9 cellular contexts compared by ENCODE assay signal in genomic region chr22:46547883-46548244, GRCh38. TPM values are rescaled to one million over a fixed set of nuclear protein-coding genes. Genes with fewer than 3 reads are reported as not detected.
DNase-seq lines count a peak whose midpoint lies in the region; ATAC-seq, FAIRE-seq and TF ChIP-seq lines count a peak whose summit lies in the region.
"Had no signal": no experiment of that assay in that cellular context is flagged by ENCODE, and none has a peak within 500 bp of the region (broad histone marks: within the 10 kb centered on the region; RNA-seq: fewer than 3 reads in every experiment).

No MANE protein-coding gene starts in this region.

- H3K36me3 Mint-ChIP-seq in CD14-positive monocyte: peaks cover 0 to 2% of the 10 kb centered on the region in 2 donors
- H3K36me3 Mint-ChIP-seq in progenitor cell of endocrine pancreas (ENCODE audit: insufficient read depth): no peaks in the 10 kb centered on the region
- H3K36me3 Mint-ChIP-seq in T-helper 17 cell (ENCODE audit: low read depth): no peaks in the 10 kb centered on the region

- peaks cover 33% of the 10 kb centered on the region for H3K4me1 Mint-ChIP-seq in CD14-positive monocyte
- peaks cover 9% of the 10 kb centered on the region for H3K4me1 Mint-ChIP-seq in progenitor cell of endocrine pancreas (ENCODE audit: low read depth)
- H3K4me1 Mint-ChIP-seq in T-helper 17 cell: no peaks in the 10 kb centered on the region

- intact Hi-C loops in CD14-positive monocyte (cut with micrococcal nuclease) (loop anchor here in 1 of 2 donors (10.0 kb wide), 1 partner anchor 423 kb away; no protein-coding TSS in a partner anchor), Right ventricle myocardium superior (cut with DNase I) (loop anchor here (10.0 kb wide), 1 partner anchor 423 kb away; no protein-coding TSS in a partner anchor)

- TF ChIP-seq CTCF in CD14-positive monocyte (IDR thresholded peaks at IDR 0.05) (no peak), progenitor cell of endocrine pancreas (IDR thresholded peaks at IDR 0.05; ENCODE audit: unreplicated experiment) (no peak), D721Med (IDR thresholded peaks at IDR 0.05; ENCODE audit: insufficient read depth, missing control alignments) (no peak)

- peak; percentile 69 for ATAC-seq in Right ventricle myocardium superior (ENCODE audit: poor library complexity)
- ATAC-seq in T-helper 17 cell: no peak

- H3K27ac Mint-ChIP-seq in CD14-positive monocyte (peak overlapping the region in 5 of 7 donors; percentile 32 to 87 (median 64)), progenitor cell of endocrine pancreas (peak overlapping the region; percentile 71), T-helper 17 cell (no peak overlapping the region)

- H3K9me3 Mint-ChIP-seq in CD14-positive monocyte: peaks cover 2 to 8% (median 6%) of the 10 kb centered on the region in 7 donors
- no peaks in the 10 kb centered on the region for H3K9me3 Mint-ChIP-seq in progenitor cell of endocrine pancreas (ENCODE audit: low read depth)

- H3K4me3 Mint-ChIP-seq in CD14-positive monocyte: no peak overlapping the region
- no peak overlapping the region for H3K4me3 Mint-ChIP-seq in progenitor cell of endocrine pancreas (ENCODE audit: low read depth)
- H3K4me3 Mint-ChIP-seq in T-helper 17 cell: no peak overlapping the region

- FAIRE-seq in D721Med (lab: Jason Lieb, UNC) (no peak), HTR-8/SVneo (lab: Jason Lieb, UNC) (no peak)

- DNase-seq in CD14-positive monocyte (ENCODE audit: low spot score): peak; percentile 91
- peak; percentile 20 for DNase-seq in SW480 (ENCODE audit: low spot score)
- peak; percentile 85 for DNase-seq in Right ventricle myocardium superior
- no peak for DNase-seq in progenitor cell of endocrine pancreas (ENCODE audit: low spot score, unreplicated experiment)
- no peak for DNase-seq in D721Med (ENCODE audit: insufficient read length, low spot score)
- DNase-seq in T-helper 17 cell: no peak
- DNase-seq in NCI-H1105 (lab: John Stamatoyannopoulos, UW): no peak
- DNase-seq in HTR-8/SVneo (ENCODE audit: insufficient read length, low spot score): no peak
- DNase-seq: NCI-H524 treated with DMSO at 0.1 percent for 48 hours had no signal

- H3K27me3 Mint-ChIP-seq in CD14-positive monocyte (ENCODE audit: low read depth in 3 of 3) (peaks cover 10 to 16% (median 14%) of the 10 kb centered on the region in 3 donors), progenitor cell of endocrine pancreas (peaks cover 34% of the 10 kb centered on the region), T-helper 17 cell (peaks cover 33% of the 10 kb centered on the region)

- no peaks in the 10 kb centered on the region for H3K9me3 ChIP-seq in T-helper 17 cell (ENCODE audit: control insufficient read depth, low read length, poor library complexity, severe bottlenecking)

RNA-seq across cellular contexts. Expression of gene CELSR1, which starts 10.4 kb away (rescaled TPM):
- polyA plus RNA-seq in CD14-positive monocyte: not detected
- total RNA-seq in Right ventricle myocardium superior: 7.6 TPM
- total RNA-seq in progenitor cell of endocrine pancreas: 20.9 and 21.0 TPM in 2 replicates
- total RNA-seq in T-helper 17 cell: 1 to 10 TPM; 3.0 to 6.0 TPM

Comparison
In these comparisons a context has a peak if more than half of its experiments do, and no peak if none do; other contexts are left out.
1. DNase-seq: peak in CD14-positive monocyte (single experiment), SW480 (single experiment) and Right ventricle myocardium superior (single experiment); none in progenitor cell of endocrine pancreas (single experiment), D721Med (single experiment), T-helper 17 cell (0 of 3), NCI-H1105 (single experiment) and HTR-8/SVneo (single experiment).